ENCODE assay signal across 11 cellular contexts in genomic region chr2:27832396-27832795, GRCh38. TPM values are rescaled to one million over a fixed set of nuclear protein-coding genes. Genes with fewer than 3 reads are reported as not detected.
DNase-seq lines count a peak whose midpoint lies in the region; ATAC-seq and TF ChIP-seq lines count a peak whose summit lies in the region.
"Had no signal": no experiment of that assay in that cellular context is flagged by ENCODE, and none has a peak within 500 bp of the region (broad histone marks: within the 10 kb centered on the region; RNA-seq: fewer than 3 reads in every experiment).

No MANE protein-coding gene starts in this region.

- ATAC-seq in HG03520 (IDR thresholded peaks at IDR 0.05; ENCODE audit: unreplicated experiment) (no peak), HG02678 (IDR thresholded peaks at IDR 0.05; ENCODE audit: unreplicated experiment) (no peak), HG03097 (IDR thresholded peaks at IDR 0.05; ENCODE audit: low FRiP score, unreplicated experiment) (no peak)

- no peak overlapping the region for H3K4me3 ChIP-seq in fibroblast of villous mesenchyme (ENCODE audit: low read depth, low read length)

- DNase-seq in ACHN (peak; percentile 96), HK-2 (ENCODE audit: unreplicated experiment) (peak; percentile 45), SKM-1 (lab: John Stamatoyannopoulos, UW; ENCODE audit: unreplicated experiment) (peak; percentile 44), fibroblast of villous mesenchyme (ENCODE audit: low read depth) (peak; percentile 37), DMS 273 treated with DMSO at 0.1 percent for 48 hours (lab: John Stamatoyannopoulos, UW) (no peak)
- DNase-seq: effector CD8-positive, alpha-beta T cell; GF-D8; NCI-H2081 had no signal

- no peak for TF ChIP-seq CTCF in fibroblast of villous mesenchyme (IDR thresholded peaks at IDR 0.05; ENCODE audit: insufficient read depth, low read depth, low read length)

- in situ Hi-C loops in ACHN (cut with HindIII; ENCODE audit: low pct_ligation_motif_present, low pct_unique_long_range_greater_than_20kb, low sequenced_read_pairs): no loop called here

RNA-seq across cellular contexts. Expression of gene RBKS, which starts 57.8 kb away (rescaled TPM):
- 1.3 TPM in 2 replicates for total RNA-seq in fibroblast of villous mesenchyme

RNA-seq across cellular contexts. Expression of gene BABAM2, which starts 58.1 kb away (rescaled TPM):
- total RNA-seq in fibroblast of villous mesenchyme: 28.5 and 29.0 TPM in 2 replicates
